Comparison of ENCODE assay signal across 6 cellular contexts in genomic region chr1:21617126-21617738, GRCh38. TPM values are rescaled to one million over a fixed set of nuclear protein-coding genes. Genes with fewer than 3 reads are reported as not detected.
"Had no signal": no experiment of that assay in that cellular context is flagged by ENCODE, and none has a peak within 500 bp of the region (broad histone marks: within the 10 kb centered on the region; RNA-seq: fewer than 3 reads in every experiment).

No MANE protein-coding gene starts in this region.

- H3K4me2 ChIP-seq: GM23338 had no signal

- H3K4me3 Mint-ChIP-seq: GM23338, H9, IgD-negative memory B cell had no signal

- H3K27ac Mint-ChIP-seq: GM23338, H9, IgD-negative memory B cell had no signal

- H3K27ac ChIP-seq: HL-60 had no signal

- ATAC-seq: GM23338, HepG2 had no signal

- DNase-seq: H9, HCEC 1CT had no signal

- H3K9me3 Mint-ChIP-seq: GM23338, H9, IgD-negative memory B cell had no signal

- H2AFZ ChIP-seq: GM23338 had no signal

- H3K4me3 ChIP-seq: GM23338 had no signal

- H3K36me3 Mint-ChIP-seq: IgD-negative memory B cell had no signal

RNA-seq across cellular contexts. Expression of gene RAP1GAP, which starts 51.9 kb away (rescaled TPM):
- polyA plus RNA-seq: IgD-negative memory B cell had no signal
